8 cellular contexts compared by ENCODE assay signal in the genomic region with DNA sequence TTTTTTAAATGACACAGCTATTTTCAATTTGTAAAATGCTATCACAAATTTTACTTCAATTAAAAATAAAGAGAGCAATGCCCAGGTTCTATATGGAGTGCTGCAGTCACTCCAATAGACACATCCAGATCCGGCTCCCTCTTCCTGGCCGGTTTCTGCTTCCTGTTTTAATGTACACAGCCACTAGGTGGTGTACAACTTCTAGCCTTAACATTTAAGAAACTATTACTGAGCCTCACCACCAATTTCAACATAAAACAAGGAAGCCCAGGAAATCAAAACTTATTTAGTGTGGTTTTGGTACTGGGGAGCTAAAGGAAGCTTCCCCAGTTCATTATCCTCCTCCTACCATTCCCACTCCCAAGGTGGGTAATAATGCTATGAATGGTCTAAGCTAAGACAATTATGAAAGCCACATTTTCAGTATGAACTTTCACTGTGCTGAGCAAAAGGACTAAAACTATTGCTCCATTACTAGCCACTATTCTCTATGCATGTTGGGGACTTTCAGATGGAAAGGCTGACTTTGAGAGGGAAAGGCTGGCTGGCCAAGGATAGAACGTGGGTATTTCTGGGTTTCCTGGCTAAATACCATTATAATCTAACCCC. TPM values are rescaled to one million over a fixed set of nuclear protein-coding genes. Genes with fewer than 3 reads are reported as not detected.
DNase-seq lines count a peak whose midpoint lies in the region; ATAC-seq and TF ChIP-seq lines count a peak whose summit lies in the region.

No MANE protein-coding gene starts in this region.

- H2AFZ ChIP-seq in smooth muscle cell (ENCODE audit: low read depth) = no peak overlapping the region

- no peaks in the 10 kb centered on the region for H3K27me3 ChIP-seq in brain microvascular endothelial cell (replicated peaks)
- no peaks in the 10 kb centered on the region for H3K27me3 ChIP-seq in smooth muscle cell (ENCODE audit: low read depth)

- in situ Hi-C loops in brain microvascular endothelial cell (cut with HindIII; ENCODE audit: low pct_ligation_motif_present, low sequenced_read_pairs) = no loop called here

- H3K9ac ChIP-seq in smooth muscle cell (ENCODE audit: low read depth) = no peak overlapping the region

- H3K36me3 ChIP-seq in brain microvascular endothelial cell (replicated peaks) (peaks cover 52% of the 10 kb centered on the region), smooth muscle cell (ENCODE audit: low read depth) (peaks cover 22% of the 10 kb centered on the region)

- no peaks in the 10 kb centered on the region for H3K79me2 ChIP-seq in smooth muscle cell (ENCODE audit: low read depth)

- no peaks in the 10 kb centered on the region for H3K9me3 ChIP-seq in smooth muscle cell (replicated peaks; ENCODE audit: low read depth)

- TF ChIP-seq CTCF in brain microvascular endothelial cell (IDR thresholded peaks at IDR 0.05; ENCODE audit: low read depth, low read length, missing control alignments) = peak; percentile 69
- peak; percentile 65 for TF ChIP-seq CTCF in smooth muscle cell (IDR thresholded peaks at IDR 0.05; ENCODE audit: borderline replicate concordance, insufficient read depth, poor library complexity, severe bottlenecking)

- peaks cover 11% of the 10 kb centered on the region for H3F3A ChIP-seq in smooth muscle cell (ENCODE audit: low read depth)

- H4K20me1 ChIP-seq in smooth muscle cell (ENCODE audit: low read depth) = peaks cover 4% of the 10 kb centered on the region

- H3K4me1 ChIP-seq in smooth muscle cell (ENCODE audit: low read depth) = no peaks in the 10 kb centered on the region

- H3K27ac ChIP-seq in brain microvascular endothelial cell (no peak overlapping the region), smooth muscle cell (ENCODE audit: low read depth) (peak overlapping the region; percentile 42)

- no peak overlapping the region for H3K4me2 ChIP-seq in smooth muscle cell

- 41% methylated on average over 3 of the region's 3 CpGs for WGBS in smooth muscle cell (ENCODE audit: low lambda C conversion rate)

- ATAC-seq in GM21825 (IDR thresholded peaks at IDR 0.05; ENCODE audit: unreplicated experiment) = no peak

- H3K4me3 ChIP-seq in brain microvascular endothelial cell (ENCODE audit: low read depth, low read length) (no peak overlapping the region), smooth muscle cell (no peak overlapping the region)

- DNase-seq in stimulated activated CD4-positive, alpha-beta T cell treated with anti-CD3 and anti-CD28 coated beads, Interleukin-1b, Interleukin-23, amount 100 ng/mL, for 48 hours = peak; percentile 30
- no peak for DNase-seq in stimulated activated CD4-positive, alpha-beta T cell treated with anti-CD3 and anti-CD28 coated beads, Interleukin-12 subunit alpha, Interleukin-12 subunit beta, amount 100 ng/mL, for 4 hours
- DNase-seq in NCI-H128 (lab: John Stamatoyannopoulos, UW; ENCODE audit: unreplicated experiment) = peak; percentile 42
- peak; percentile 94 for DNase-seq in SKM-1 (lab: John Stamatoyannopoulos, UW; ENCODE audit: unreplicated experiment)
- DNase-seq in brain microvascular endothelial cell = peak; percentile 79
- peak; percentile 65 for DNase-seq in iPS-NIHi7 (ENCODE audit: extremely low spot score)
- no peak for DNase-seq in smooth muscle cell (lab: John Stamatoyannopoulos, UW; ENCODE audit: unreplicated experiment)

RNA-seq across cellular contexts. Expression of a gene that starts 25.5 kb away (rescaled TPM):
- 19.4 and 23.5 TPM in 2 replicates for total RNA-seq in smooth muscle cell
- polyA plus RNA-seq in smooth muscle cell = 17.2 and 18.2 TPM in 2 replicates

RNA-seq across cellular contexts. Expression of a gene that starts 34.5 kb away (rescaled TPM):
- 27.3 and 32.8 TPM in 2 replicates for total RNA-seq in smooth muscle cell
- 72.9 and 75.3 TPM in 2 replicates for polyA plus RNA-seq in smooth muscle cell

RNA-seq across cellular contexts. Expression of a gene that starts 44.5 kb away (rescaled TPM):
- 9.8 and 14.6 TPM in 2 replicates for total RNA-seq in smooth muscle cell
- polyA plus RNA-seq in smooth muscle cell = 10.5 and 14.0 TPM in 2 replicates

RNA-seq across cellular contexts. Expression of a gene that starts 48.4 kb away (rescaled TPM):
- 10.8 and 16.1 TPM in 2 replicates for total RNA-seq in smooth muscle cell
- 1.9 and 2.7 TPM in 2 replicates for polyA plus RNA-seq in smooth muscle cell

Comparison
In these comparisons a context has a peak if more than half of its experiments do, and no peak if none do; other contexts are left out.
1. DNase-seq: peak in stimulated activated CD4-positive, alpha-beta T cell treated with anti-CD3 and anti-CD28 coated beads, Interleukin-1b, Interleukin-23, amount 100 ng/mL, for 48 hours (single experiment), NCI-H128 (single experiment), SKM-1 (single experiment), brain microvascular endothelial cell (single experiment) and iPS-NIHi7 (single experiment); none in stimulated activated CD4-positive, alpha-beta T cell treated with anti-CD3 and anti-CD28 coated beads, Interleukin-12 subunit alpha, Interleukin-12 subunit beta, amount 100 ng/mL, for 4 hours (single experiment) and smooth muscle cell (single experiment).